In genomic region chr1:178241057-178241456, GRCh38 we compare ENCODE assay signal across 21 cellular contexts.
DNase-seq lines count a peak whose midpoint lies in the region; ATAC-seq and TF ChIP-seq lines count a peak whose summit lies in the region.
"Had no signal": no experiment of that assay in that cellular context is flagged by ENCODE, and none has a peak within 500 bp of the region (broad histone marks: within the 10 kb centered on the region; RNA-seq: fewer than 3 reads in every experiment).

No MANE protein-coding gene starts in this region.

- DNase-seq in Daoy (ENCODE audit: low read depth) (peak; percentile 7), PC-3 (peak; percentile 60), choroid plexus epithelial cell (ENCODE audit: low read depth) (peak; percentile 78), non-pigmented ciliary epithelial cell (ENCODE audit: low read depth) (peak; percentile 49), ureter (ENCODE audit: low spot score) (no peak), retina (no peak), T1000 (lab: John Stamatoyannopoulos, UW) (no peak)
- DNase-seq in stimulated activated CD4-positive, alpha-beta T cell treated with anti-CD3 and anti-CD28 coated beads, Interleukin-4, amount 100 ng/mL, for 4 hours, result no peak
- DNase-seq: activated gamma-delta T cell; DND-41; effector memory CD4-positive, alpha-beta T cell; glutamatergic neuron; immature natural killer cell; KG1; midbrain; NCI-H1417 treated with DMSO at 0.1 percent for 48 hours; NCI-H446 treated with DMSO at 0.1 percent for 48 hours; stimulated activated naive CD4-positive, alpha-beta T cell; upper lobe of left lung had no signal

- POLR2A ChIA-PET in PC-3 (lab: Charles Lee; ENCODE audit: unreplicated experiment), result no interaction called here

- H3K4me2 ChIP-seq in PC-3 (ENCODE audit: low read length), result peak overlapping the region; percentile 76
- H3K4me2 ChIP-seq: BLaER1 had no signal

- H2AFZ ChIP-seq in PC-3 (ENCODE audit: low read length), result no peak overlapping the region

- H3K4me3 ChIP-seq in PC-3 (ENCODE audit: low read length) (0 out of 2 replicates have a peak overlapping the region, but pooled peaks have one; percentile 22), choroid plexus epithelial cell (ENCODE audit: low read depth, low read length) (no peak overlapping the region)
- H3K4me3 ChIP-seq: BLaER1, upper lobe of left lung had no signal

- H3K36me3 ChIP-seq in PC-3 (ENCODE audit: low read depth, low read length), result no peaks in the 10 kb centered on the region
- H3K36me3 ChIP-seq: BLaER1, upper lobe of left lung had no signal

- ATAC-seq in PC-3, result peak; percentile 46
- ATAC-seq: WTC11 had no signal

- BruUV-seq in PC-3 (replicated peaks; lab: Mats Ljungman, UMichigan), result no TSS peak

- no peaks in the 10 kb centered on the region for H3K9me2 ChIP-seq in PC-3 (replicated peaks; ENCODE audit: low read length)

- CTCF ChIA-PET in PC-3 (lab: Charles Lee), result interaction anchor here (0.6 to 1.5 kb wide), 2 partner anchors 96 to 209 kb away, joined by 3 to 8 read pairs; no protein-coding TSS in a partner anchor

- intact Hi-C loops in PC-3 (cut with micrococcal nuclease), result no loop called here

- H4K20me1 ChIP-seq in PC-3 (ENCODE audit: low read length), result no peaks in the 10 kb centered on the region
- H4K20me1 ChIP-seq: BLaER1 had no signal

- H3K9me3 ChIP-seq in PC-3 (ENCODE audit: low read length), result no peaks in the 10 kb centered on the region
- H3K9me3 ChIP-seq: BLaER1, upper lobe of left lung had no signal

- peaks cover 16% of the 10 kb centered on the region for H3F3A ChIP-seq in PC-3 (ENCODE audit: low read length, unreplicated experiment)

- H3K27ac ChIP-seq in PC-3 (ENCODE audit: low read length), result peak overlapping the region; percentile 98
- H3K27ac ChIP-seq: BLaER1, upper lobe of left lung had no signal

- no peaks in the 10 kb centered on the region for H3K27me3 ChIP-seq in PC-3 (ENCODE audit: low read length)
- H3K27me3 ChIP-seq: BLaER1, upper lobe of left lung had no signal

- H3K79me2 ChIP-seq in PC-3 (ENCODE audit: low read length), result peaks cover 37% of the 10 kb centered on the region

- H3K4me1 ChIP-seq in PC-3 (ENCODE audit: insufficient read depth, low read length), result peaks cover 55% of the 10 kb centered on the region
- H3K4me1 ChIP-seq: BLaER1 had no signal

- peak overlapping the region; percentile 76 for H3K9ac ChIP-seq in PC-3 (ENCODE audit: low read length)
- H3K9ac ChIP-seq: BLaER1 had no signal

- TF ChIP-seq CTCF in PC-3 (conservative IDR thresholded peaks at IDR 0.05; ENCODE audit: low read depth, low read length) (no peak), choroid plexus epithelial cell (conservative IDR thresholded peaks at IDR 0.05; ENCODE audit: low read depth, low read length) (no peak)

Comparison
In these comparisons a context has a peak if more than half of its experiments do, and no peak if none do; other contexts are left out.
1. DNase-seq: peak in Daoy (single experiment), PC-3 (single experiment), choroid plexus epithelial cell (single experiment) and non-pigmented ciliary epithelial cell (single experiment); none in ureter (single experiment), retina (single experiment), T1000 (single experiment) and stimulated activated CD4-positive, alpha-beta T cell treated with anti-CD3 and anti-CD28 coated beads, Interleukin-4, amount 100 ng/mL, for 4 hours (0 of 2).